In genomic region chr15:100790786-100791265, GRCh38 we compare ENCODE assay signal across 25 cellular contexts.
"Had no signal": no experiment of that assay in that cellular context is flagged by ENCODE, and none has a peak within 500 bp of the region (broad histone marks: within the 10 kb centered on the region; RNA-seq: fewer than 3 reads in every experiment).

No MANE protein-coding gene starts in this region.

- H3K4me1 ChIP-seq: ascending aorta, body of pancreas had no signal

- H3K9me3 ChIP-seq: ascending aorta, body of pancreas had no signal

- H3K27me3 ChIP-seq: ascending aorta, body of pancreas had no signal

- H3K4me3 Mint-ChIP-seq: activated B cell treated with CpG ODN at 0.5 μM for 24 hours; activated CD4-positive, alpha-beta memory T cell treated with anti-CD3 and anti-CD28 coated beads, Interleukin-2, amount 10 ng/mL, durations not matched to agents 7 days and 5 days; activated naive CD8-positive, alpha-beta T cell treated with anti-CD3 and anti-CD28 coated beads, Interleukin-2, amount 50 U/mL, for 24 hours; central memory CD8-positive, alpha-beta T cell; T-helper 17 cell had no signal

- H3K27ac ChIP-seq: ascending aorta, body of pancreas had no signal

- H3K36me3 ChIP-seq: ascending aorta had no signal

- H3K4me3 ChIP-seq: ascending aorta, body of pancreas had no signal

- DNase-seq: activated B cell treated with CpG ODN at 0.5 μM for 24 hours; activated CD4-positive, alpha-beta memory T cell treated with anti-CD3 and anti-CD28 coated beads, Interleukin-2, amount 10 ng/mL, durations not matched to agents 7 days and 5 days; activated CD4-positive, alpha-beta T cell treated with anti-CD3 and anti-CD28 coated beads for 1 hour; activated CD4-positive, alpha-beta T cell treated with anti-CD3 and anti-CD28 coated beads, Interleukin-2, amount 50 U/mL, for 1 hour; activated CD8-positive, alpha-beta memory T cell treated with anti-CD3 and anti-CD28 coated beads, Interleukin-2, amount 50 U/mL, for 4 hours; activated effector memory CD4-positive, alpha-beta T cell treated with anti-CD3 and anti-CD28 coated beads, Interleukin-2, amount 50 U/mL, for 16 hours; activated naive CD4-positive, alpha-beta T cell treated with Interleukin-2 at 50 U/mL for 16 hours; activated naive CD8-positive, alpha-beta T cell treated with anti-CD3 and anti-CD28 coated beads, Interleukin-2, amount 50 U/mL, for 24 hours; activated T-cell treated with anti-CD3 and anti-CD28 coated beads, Interleukin-2, amount 50 U/mL, for 1 hour; amniotic stem cell; body of pancreas; KBM-7; NCI-H1092; NCI-H1417; NCI-H1930; NCI-H2171; NCI-H2227 treated with DMSO at 0.1 percent for 48 hours; NCI-H526 treated with DMSO at 0.1 percent for 48 hours; NCI-H82; SIG-M5; T-helper 17 cell; T-helper 9 cell had no signal

- H3K36me3 Mint-ChIP-seq: activated naive CD4-positive, alpha-beta T cell treated with anti-CD3 and anti-CD28 coated beads, Interleukin-2, amount 50 U/mL, for 72 hours had no signal

- H3K27ac Mint-ChIP-seq: activated B cell treated with CpG ODN at 0.5 μM for 24 hours; activated CD4-positive, alpha-beta memory T cell treated with anti-CD3 and anti-CD28 coated beads, Interleukin-2, amount 10 ng/mL, durations not matched to agents 7 days and 5 days; activated naive CD4-positive, alpha-beta T cell treated with anti-CD3 and anti-CD28 coated beads, Interleukin-2, amount 50 U/mL, for 72 hours; activated naive CD8-positive, alpha-beta T cell treated with anti-CD3 and anti-CD28 coated beads, Interleukin-2, amount 50 U/mL, for 24 hours; T-helper 17 cell had no signal

- H3K4me1 Mint-ChIP-seq: activated B cell treated with CpG ODN at 0.5 μM for 24 hours; activated CD4-positive, alpha-beta memory T cell treated with anti-CD3 and anti-CD28 coated beads, Interleukin-2, amount 10 ng/mL, durations not matched to agents 7 days and 5 days; activated naive CD8-positive, alpha-beta T cell treated with anti-CD3 and anti-CD28 coated beads, Interleukin-2, amount 50 U/mL, for 24 hours; central memory CD8-positive, alpha-beta T cell had no signal

- H3K9me3 Mint-ChIP-seq: activated B cell treated with CpG ODN at 0.5 μM for 24 hours; activated CD4-positive, alpha-beta memory T cell treated with anti-CD3 and anti-CD28 coated beads, Interleukin-2, amount 10 ng/mL, durations not matched to agents 7 days and 5 days; activated naive CD4-positive, alpha-beta T cell treated with anti-CD3 and anti-CD28 coated beads, Interleukin-2, amount 50 U/mL, for 72 hours; activated naive CD8-positive, alpha-beta T cell treated with anti-CD3 and anti-CD28 coated beads, Interleukin-2, amount 50 U/mL, for 24 hours; central memory CD8-positive, alpha-beta T cell had no signal
